ENCODE assay signal across 21 cellular contexts in the genomic region with DNA sequence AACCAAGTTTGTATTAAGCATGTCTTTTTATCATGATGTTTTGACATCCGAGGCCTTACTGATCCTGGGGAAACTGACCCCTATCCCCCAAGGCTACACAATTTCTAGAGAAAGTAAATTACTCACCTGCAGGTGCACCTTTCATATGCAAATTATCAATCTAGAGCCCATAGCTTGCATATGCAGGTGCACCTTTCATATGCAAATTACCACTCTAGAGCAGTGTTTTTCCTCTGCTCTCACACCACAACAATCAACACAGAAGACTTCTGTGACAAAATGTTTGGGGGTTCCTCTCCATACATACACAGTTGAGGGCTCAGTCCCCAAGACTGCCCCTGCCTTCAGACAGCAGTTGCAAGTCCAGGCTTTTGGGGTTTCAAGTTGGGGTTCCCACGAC.
A peak's percentile ranks its signal among the peaks of the same experiment; 100 is the strongest.
DNase-seq lines count a peak whose midpoint lies in the region; TF ChIP-seq lines count a peak whose summit lies in the region.
"Had no signal": no experiment of that assay in that cellular context is flagged by ENCODE, and none has a peak within 500 bp of the region (broad histone marks: within the 10 kb centered on the region; RNA-seq: fewer than 3 reads in every experiment).

No MANE protein-coding gene starts in this region.

- H3K27me3 ChIP-seq in HUES64 (ENCODE audit: insufficient read depth, low read length), result no peaks in the 10 kb centered on the region
- no peaks in the 10 kb centered on the region for H3K27me3 ChIP-seq in OCI-LY1 (ENCODE audit: insufficient read depth, low read length)
- no peaks in the 10 kb centered on the region for H3K27me3 ChIP-seq in tibial nerve

- H3K4me1 ChIP-seq in HUES64 (ENCODE audit: insufficient read depth, low read length) (peaks cover 12% of the 10 kb centered on the region; the same call in 1 of the 2 replicates), OCI-LY1 (ENCODE audit: insufficient read depth, low read length, severe bottlenecking) (peaks cover 22% of the 10 kb centered on the region), tibial nerve (no peaks in the 10 kb centered on the region)

- DNase-seq in NCI-H2107 treated with DMSO at 0.1 percent for 48 hours (lab: John Stamatoyannopoulos, UW; ENCODE audit: unreplicated experiment), result peak; percentile 8
- DNase-seq in NCI-H2107 (lab: John Stamatoyannopoulos, UW), result no peak
- DNase-seq in iPS-NIHi11 (ENCODE audit: low spot score), result peak; percentile 45
- no peak for DNase-seq in NAMALWA (ENCODE audit: low spot score)
- no peak for DNase-seq in tibial nerve (ENCODE audit: low spot score in 2 of 2)
- no peak for DNase-seq in GM20000 (ENCODE audit: low spot score)
- DNase-seq: CD4-positive, CD25-positive, alpha-beta regulatory T cell; COR-L47; GDM1; GM23248; KG1; MV-4-11; NCI-H1417 treated with DMSO at 0.1 percent for 48 hours; NCI-H2081; NCI-H226; PC-3; RPMI8226; SIG-M5; T-helper 1 cell had no signal

- H4K20me1 ChIP-seq in OCI-LY1 (ENCODE audit: insufficient read depth, low read length), result no peaks in the 10 kb centered on the region

- no peak overlapping the region for H2AFZ ChIP-seq in OCI-LY1 (ENCODE audit: low read length)
- H2AFZ ChIP-seq: GM23248 had no signal

- H3K4me3 ChIP-seq in HUES64 (ENCODE audit: low read length), result no peak overlapping the region
- H3K4me3 ChIP-seq in OCI-LY1 (ENCODE audit: low read depth, low read length, poor library complexity, severe bottlenecking), result no peak overlapping the region
- no peak overlapping the region for H3K4me3 ChIP-seq in tibial nerve
- H3K4me3 ChIP-seq: GM23248 had no signal

- no peaks in the 10 kb centered on the region for H3K9me2 ChIP-seq in OCI-LY1 (ENCODE audit: low read depth, low read length)

- 80% methylated on average over 2 of the region's 2 CpGs for WGBS in HUES64
- 88 to 92% methylated on average over 2 of the region's 2 CpGs for WGBS in tibial nerve, 2 donors

- TF ChIP-seq EP300 in tibial nerve (IDR thresholded peaks at IDR 0.05), result no peak

- no peaks in the 10 kb centered on the region for H3F3A ChIP-seq in OCI-LY1 (ENCODE audit: insufficient read depth, low read length)

- TF ChIP-seq POLR2A in tibial nerve (IDR thresholded peaks at IDR 0.05), result no peak

- peak overlapping the region; percentile 38; the same call in 1 of the 2 replicates for H3K27ac ChIP-seq in HUES64 (ENCODE audit: low read depth, low read length)
- peak overlapping the region; percentile 19 for H3K27ac ChIP-seq in OCI-LY1 (ENCODE audit: low read depth, low read length, poor library complexity, severe bottlenecking)
- H3K27ac ChIP-seq in tibial nerve, result no peak overlapping the region
- H3K27ac ChIP-seq: GM23248 had no signal

- H3K9ac ChIP-seq in HUES64 (ENCODE audit: low read depth, low read length) (no peak overlapping the region; the same call in 1 of the 2 replicates), OCI-LY1 (ENCODE audit: low read length) (no peak overlapping the region)
- H3K9ac ChIP-seq: GM23248 had no signal

- TF ChIP-seq CTCF in OCI-LY1 (IDR thresholded peaks at IDR 0.05; ENCODE audit: low read length), result no peak
- TF ChIP-seq CTCF in tibial nerve (IDR thresholded peaks at IDR 0.05), result no peak
- no peak for TF ChIP-seq CTCF in GM20000 (IDR thresholded peaks at IDR 0.05; ENCODE audit: extremely low read depth, missing control alignments)

- H3K9me3 ChIP-seq in HUES64 (ENCODE audit: insufficient read depth, low read depth, low read length) (no peaks in the 10 kb centered on the region), OCI-LY1 (ENCODE audit: low read length) (no peaks in the 10 kb centered on the region), tibial nerve (no peaks in the 10 kb centered on the region)

- no peaks in the 10 kb centered on the region for H3K79me2 ChIP-seq in OCI-LY1 (ENCODE audit: insufficient read depth, low read length)

- H3K36me3 ChIP-seq in HUES64 (ENCODE audit: insufficient read depth, low read length) (no peaks in the 10 kb centered on the region), OCI-LY1 (ENCODE audit: insufficient read depth, low read length) (no peaks in the 10 kb centered on the region), tibial nerve (no peaks in the 10 kb centered on the region)

- H3K4me2 ChIP-seq in OCI-LY1 (ENCODE audit: low read length), result no peak overlapping the region

Comparison
In these comparisons a context has a peak if more than half of its experiments do, and no peak if none do; other contexts are left out.
1. DNase-seq: peak in NCI-H2107 treated with DMSO at 0.1 percent for 48 hours (single experiment) and iPS-NIHi11 (single experiment); none in NCI-H2107 (single experiment), NAMALWA (single experiment), tibial nerve (0 of 2) and GM20000 (single experiment).
2. H3K27ac ChIP-seq: peak in HUES64 (single experiment) and OCI-LY1 (single experiment); none in tibial nerve (0 of 4).